19 cellular contexts compared by ENCODE assay signal in the genomic region with DNA sequence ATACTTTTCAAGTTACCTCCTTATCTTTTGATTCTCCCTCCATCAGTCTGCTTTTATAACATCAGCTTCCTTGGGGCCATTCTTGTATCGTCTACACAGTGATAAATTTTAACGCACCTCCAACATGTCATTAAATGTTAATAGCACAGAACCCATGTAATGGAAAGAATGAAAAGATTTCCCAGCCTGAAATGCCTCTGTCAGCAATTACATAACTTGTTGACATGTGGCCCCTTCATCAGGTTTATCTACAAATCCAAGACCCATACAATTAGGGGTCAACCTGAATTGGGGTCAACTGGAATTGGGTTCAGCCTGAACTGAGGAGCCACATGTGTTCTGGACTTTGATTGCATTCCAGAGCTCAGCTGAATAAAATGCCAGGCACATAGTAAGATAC.
"Had no signal": no experiment of that assay in that cellular context is flagged by ENCODE, and none has a peak within 500 bp of the region (broad histone marks: within the 10 kb centered on the region; RNA-seq: fewer than 3 reads in every experiment).

No MANE protein-coding gene starts in this region.

- H3K27ac ChIP-seq: HL-60, KMS-11, RWPE1 had no signal

- H3K9ac ChIP-seq: KMS-11, SK-N-SH had no signal

- ATAC-seq: Panc1, PC-3 had no signal

- H3K4me2 ChIP-seq: KMS-11, SK-N-SH had no signal

- DNase-seq: Kasumi-1, MM.1S, NCI-H1092 treated with DMSO at 0.1 percent for 48 hours, NCI-H1436, NCI-H187, NCI-H2029, NCI-H2081 treated with DMSO at 0.1 percent for 48 hours, NCI-H2171, NCI-H526 treated with DMSO at 0.1 percent for 48 hours, NCI-H774, PC-3, SHP77, SK-N-SH, SW 1271 had no signal

- H3K9me3 ChIP-seq: SK-N-SH had no signal

- FAIRE-seq: HTR-8/SVneo had no signal
